In genomic region chr4:109433281-109434006, GRCh38 we compare ENCODE assay signal across 8 cellular contexts. TPM values are rescaled to one million over a fixed set of nuclear protein-coding genes. Genes with fewer than 3 reads are reported as not detected.
A peak's percentile ranks its signal among the peaks of the same experiment; 100 is the strongest.
DNase-seq lines count a peak whose midpoint lies in the region; ATAC-seq and TF ChIP-seq lines count a peak whose summit lies in the region.

Gene SEC24B, plus strand, starts transcription at chr4:109433815. Its CDS starts 55 bp downstream, at chr4:109433870.

- DNase-seq in GOT3 (lab: John Stamatoyannopoulos, UW) (peak; percentile 56), SJSA1 (ENCODE audit: low read depth in 1 of 2, low spot score in 2 of 2) (peak; percentile 88 to 91), occipital lobe (lab: John Stamatoyannopoulos, UW) (peak; percentile 78)
- DNase-seq in activated naive CD4-positive, alpha-beta T cell (lab: John Stamatoyannopoulos, UW), result peak; percentile 53 to 86 (median 73)

- H3K9me3 ChIP-seq in ES-I3 (ENCODE audit: control insufficient read depth, insufficient read depth, low read length) (no peaks in the 10 kb centered on the region), SJSA1 (replicated peaks) (no peaks in the 10 kb centered on the region), gastroesophageal sphincter (no peaks in the 10 kb centered on the region)

- no peaks in the 10 kb centered on the region for H3K27me3 ChIP-seq in SJSA1 (replicated peaks)
- no peaks in the 10 kb centered on the region for H3K27me3 ChIP-seq in gastroesophageal sphincter

- H3K27ac ChIP-seq in SJSA1 (peak within 1 kb of the TSS; percentile 51), gastroesophageal sphincter (peak within 1 kb of the TSS; percentile 88 to 96 (median 94)), temporal lobe (ENCODE audit: low read depth, low read length) (peak within 1 kb of the TSS; percentile 62)

- H3K4me1 ChIP-seq in ES-I3 (ENCODE audit: insufficient read depth, low read length) (peaks cover 12% of the 10 kb centered on the region), SJSA1 (replicated peaks) (peaks cover 13% of the 10 kb centered on the region), gastroesophageal sphincter (peaks cover 7 to 55% (median 13%) of the 10 kb centered on the region in 3 donors)

- no peaks in the 10 kb centered on the region for H3K36me3 ChIP-seq in ES-I3 (ENCODE audit: insufficient read depth, low read length)
- peaks cover 8% of the 10 kb centered on the region for H3K36me3 ChIP-seq in SJSA1
- no peaks in the 10 kb centered on the region for H3K36me3 ChIP-seq in gastroesophageal sphincter

- peak within 1 kb of the TSS; percentile 99 for H3K9ac ChIP-seq in ES-I3 (ENCODE audit: low read depth, low read length)

- peak; percentile 60 to 68 for TF ChIP-seq POLR2A in gastroesophageal sphincter (IDR thresholded peaks at IDR 0.05)

- H3K4me3 ChIP-seq in SJSA1, result peak within 1 kb of the TSS; percentile 95
- H3K4me3 ChIP-seq in gastroesophageal sphincter, result peak within 1 kb of the TSS; percentile 82 to 93

- WGBS in gastroesophageal sphincter (ENCODE audit: low coverage in 1 of 2), 2 donors, result 0% methylated on average over 9 of the region's 87 CpGs; no CpG with 5 or more reads in 1 of the 2 donors

- TF ChIP-seq EP300 in gastroesophageal sphincter (IDR thresholded peaks at IDR 0.05), result no peak

- ATAC-seq in gastroesophageal sphincter, result peak; percentile 92

- TF ChIP-seq CTCF in LNCAP (IDR thresholded peaks at IDR 0.05), result peak; percentile 92
- TF ChIP-seq CTCF in gastroesophageal sphincter (IDR thresholded peaks at IDR 0.05), result peak; percentile 84 to 97 (median 97)

RNA-seq across cellular contexts. Expression of gene SEC24B, which starts in this region (rescaled TPM):
- total RNA-seq in SJSA1 (2014; rRNA removed; shearing (Covaris generic)), result 17.1 and 20.0 TPM in 2 replicates
- total RNA-seq in gastroesophageal sphincter (10 to 100 TPM; 39.5 to 43.5 (median 41.7) TPM), occipital lobe (31.8 TPM), temporal lobe (30.0 TPM)

Comparison
In these comparisons a context has a peak if more than half of its experiments do, and no peak if none do; other contexts are left out.
1. Peak in every context shown above with its lines: DNase-seq, ATAC-seq, H3K4me3 ChIP-seq and H3K27ac ChIP-seq.